Comparison of ENCODE assay signal across 20 cellular contexts in genomic region chr6:108106261-108106660, GRCh38. TPM values are rescaled to one million over a fixed set of nuclear protein-coding genes. Genes with fewer than 3 reads are reported as not detected.
"Had no signal": no experiment of that assay in that cellular context is flagged by ENCODE, and none has a peak within 500 bp of the region (broad histone marks: within the 10 kb centered on the region; RNA-seq: fewer than 3 reads in every experiment).

No MANE protein-coding gene starts in this region.

- DNase-seq: activated CD4-positive, alpha-beta T cell treated with anti-CD3 and anti-CD28 coated beads for 4 hours; activated CD8-positive, alpha-beta T cell treated with anti-CD3 and anti-CD28 coated beads for 36 hours; activated effector memory CD4-positive, alpha-beta T cell treated with anti-CD3 and anti-CD28 coated beads, Interleukin-2, amount 50 U/mL, for 16 hours; activated T-cell treated with anti-CD3 and anti-CD28 coated beads, Interleukin-2, amount 50 U/mL, for 4 hours; adrenal gland; hippocampal formation; immature natural killer cell; left cardiac atrium; lower lobe of right lung; ovary; T-helper 2 cell had no signal

- H3K27ac ChIP-seq: adrenal gland, cardiac muscle cell, lower lobe of right lung, ovary, right lobe of liver, suprapubic skin had no signal

- H3K27ac Mint-ChIP-seq: activated CD8-positive, alpha-beta T cell treated with anti-CD3 and anti-CD28 coated beads for 36 hours; activated naive CD4-positive, alpha-beta T cell treated with anti-CD3 and anti-CD28 coated beads, Interleukin-2, amount 50 U/mL, for 24 hours; immature natural killer cell; stimulated activated naive CD8-positive, alpha-beta T cell treated with anti-CD3 and anti-CD28 coated beads, Interleukin-15, Interleukin-2, amounts not matched to agents 100 ng/mL and 50 ng/mL, for 24 hours had no signal

- H3K4me3 Mint-ChIP-seq: activated CD8-positive, alpha-beta T cell treated with anti-CD3 and anti-CD28 coated beads for 36 hours; activated naive CD4-positive, alpha-beta T cell treated with anti-CD3 and anti-CD28 coated beads, Interleukin-2, amount 50 U/mL, for 24 hours; activated T-cell treated with anti-CD3 and anti-CD28 coated beads, Interleukin-2, amount 50 U/mL, for 4 hours; immature natural killer cell; mesothelial cell of epicardium; neural crest cell; stimulated activated naive CD8-positive, alpha-beta T cell treated with anti-CD3 and anti-CD28 coated beads, Interleukin-15, Interleukin-2, amounts not matched to agents 100 ng/mL and 50 ng/mL, for 24 hours had no signal

- H3K36me3 Mint-ChIP-seq: activated naive CD4-positive, alpha-beta T cell treated with anti-CD3 and anti-CD28 coated beads, Interleukin-2, amount 50 U/mL, for 24 hours; immature natural killer cell; mesothelial cell of epicardium had no signal

- H3K9me3 Mint-ChIP-seq: activated CD8-positive, alpha-beta T cell treated with anti-CD3 and anti-CD28 coated beads for 36 hours; activated naive CD4-positive, alpha-beta T cell treated with anti-CD3 and anti-CD28 coated beads, Interleukin-2, amount 50 U/mL, for 24 hours; activated T-cell treated with anti-CD3 and anti-CD28 coated beads, Interleukin-2, amount 50 U/mL, for 4 hours; immature natural killer cell; mesothelial cell of epicardium; neural crest cell; stimulated activated naive CD8-positive, alpha-beta T cell treated with anti-CD3 and anti-CD28 coated beads, Interleukin-15, Interleukin-2, amounts not matched to agents 100 ng/mL and 50 ng/mL, for 24 hours had no signal

- H3K27me3 ChIP-seq: adrenal gland, ovary, right lobe of liver had no signal

- H3K4me1 Mint-ChIP-seq: activated naive CD4-positive, alpha-beta T cell treated with anti-CD3 and anti-CD28 coated beads, Interleukin-2, amount 50 U/mL, for 24 hours; immature natural killer cell; neural crest cell had no signal

- H3K4me1 ChIP-seq: adrenal gland, lower lobe of right lung, suprapubic skin had no signal

- H3K4me3 ChIP-seq: adrenal gland, cardiac muscle cell, lower lobe of right lung, ovary, right lobe of liver, suprapubic skin had no signal

- ATAC-seq: activated CD8-positive, alpha-beta T cell treated with anti-CD3 and anti-CD28 coated beads for 36 hours; activated T-cell treated with anti-CD3 and anti-CD28 coated beads, Interleukin-2, amount 50 U/mL, for 4 hours; esophagus mucosa; lower lobe of right lung had no signal

- H3K36me3 ChIP-seq: adrenal gland, cardiac muscle cell, lower lobe of right lung, ovary, right lobe of liver, suprapubic skin had no signal

- H3K9me3 ChIP-seq: adrenal gland, lower lobe of right lung, ovary, right lobe of liver, suprapubic skin had no signal

RNA-seq across cellular contexts. Expression of gene NR2E1, which starts 59.6 kb away (rescaled TPM):
- total RNA-seq: activated CD8-positive, alpha-beta T cell treated with anti-CD3 and anti-CD28 coated beads for 36 hours; activated T-cell treated with anti-CD3 and anti-CD28 coated beads, Interleukin-2, amount 50 U/mL, for 4 hours; cardiac muscle cell; left cardiac atrium; lower lobe of right lung; mesothelial cell of epicardium; neural crest cell; ovary; pulmonary artery endothelial cell; right lobe of liver had no signal
